ENCODE assay signal across 2 cellular contexts in genomic region chr4:73597183-73597582, GRCh38. TPM values are rescaled to one million over a fixed set of nuclear protein-coding genes. Genes with fewer than 3 reads are reported as not detected.
"Had no signal": no experiment of that assay in that cellular context is flagged by ENCODE, and none has a peak within 500 bp of the region (broad histone marks: within the 10 kb centered on the region; RNA-seq: fewer than 3 reads in every experiment).

No MANE protein-coding gene starts in this region.

RNA-seq across cellular contexts. Expression of gene RASSF6, which starts 23.1 kb away (rescaled TPM):
- total RNA-seq: M059J, SK-MEL-5 had no signal
